16 cellular contexts compared by ENCODE assay signal in genomic region chr20:41304002-41304401, GRCh38.
"Had no signal": no experiment of that assay in that cellular context is flagged by ENCODE, and none has a peak within 500 bp of the region (broad histone marks: within the 10 kb centered on the region; RNA-seq: fewer than 3 reads in every experiment).

No MANE protein-coding gene starts in this region.

- H3K27ac Mint-ChIP-seq: activated naive CD4-positive, alpha-beta T cell treated with anti-CD3 and anti-CD28 coated beads, Interleukin-2, amount 50 U/mL, for 72 hours; mesothelial cell of epicardium; nephron had no signal

- DNase-seq: activated CD4-positive, alpha-beta T cell treated with anti-CD3 and anti-CD28 coated beads for 1 hour; activated gamma-delta T cell; adrenal gland; effector CD4-positive, alpha-beta T cell; heart left ventricle; kidney; left lung; spleen; stimulated activated naive CD4-positive, alpha-beta T cell; thyroid gland; WERI-Rb-1 had no signal

- H3K9me3 ChIP-seq: adrenal gland, gastroesophageal sphincter, heart left ventricle, left lung, spleen, thyroid gland had no signal

- H3K4me3 Mint-ChIP-seq: mesothelial cell of epicardium, nephron had no signal

- H3K36me3 Mint-ChIP-seq: activated naive CD4-positive, alpha-beta T cell treated with anti-CD3 and anti-CD28 coated beads, Interleukin-2, amount 50 U/mL, for 72 hours; mesothelial cell of epicardium had no signal

- H3K36me3 ChIP-seq: adrenal gland, gastroesophageal sphincter, heart left ventricle, left lung, spleen, thyroid gland, WERI-Rb-1 had no signal

- H2AFZ ChIP-seq: parathyroid adenoma had no signal

- H3K9ac ChIP-seq: parathyroid adenoma had no signal

- H3K27ac ChIP-seq: adrenal gland, gastroesophageal sphincter, heart left ventricle, left lung, parathyroid adenoma, spleen, thyroid gland, WERI-Rb-1 had no signal

- H3K4me3 ChIP-seq: adrenal gland, gastroesophageal sphincter, heart left ventricle, left lung, spleen, thyroid gland had no signal

- ATAC-seq: activated naive CD4-positive, alpha-beta T cell treated with anti-CD3 and anti-CD28 coated beads, Interleukin-2, amount 50 U/mL, for 72 hours; gastroesophageal sphincter; left lung had no signal

- H3K27me3 ChIP-seq: adrenal gland, gastroesophageal sphincter, heart left ventricle, left lung, spleen, thyroid gland had no signal

- H3K9me3 Mint-ChIP-seq: activated naive CD4-positive, alpha-beta T cell treated with anti-CD3 and anti-CD28 coated beads, Interleukin-2, amount 50 U/mL, for 72 hours; mesothelial cell of epicardium; nephron had no signal
